In the genomic region with DNA sequence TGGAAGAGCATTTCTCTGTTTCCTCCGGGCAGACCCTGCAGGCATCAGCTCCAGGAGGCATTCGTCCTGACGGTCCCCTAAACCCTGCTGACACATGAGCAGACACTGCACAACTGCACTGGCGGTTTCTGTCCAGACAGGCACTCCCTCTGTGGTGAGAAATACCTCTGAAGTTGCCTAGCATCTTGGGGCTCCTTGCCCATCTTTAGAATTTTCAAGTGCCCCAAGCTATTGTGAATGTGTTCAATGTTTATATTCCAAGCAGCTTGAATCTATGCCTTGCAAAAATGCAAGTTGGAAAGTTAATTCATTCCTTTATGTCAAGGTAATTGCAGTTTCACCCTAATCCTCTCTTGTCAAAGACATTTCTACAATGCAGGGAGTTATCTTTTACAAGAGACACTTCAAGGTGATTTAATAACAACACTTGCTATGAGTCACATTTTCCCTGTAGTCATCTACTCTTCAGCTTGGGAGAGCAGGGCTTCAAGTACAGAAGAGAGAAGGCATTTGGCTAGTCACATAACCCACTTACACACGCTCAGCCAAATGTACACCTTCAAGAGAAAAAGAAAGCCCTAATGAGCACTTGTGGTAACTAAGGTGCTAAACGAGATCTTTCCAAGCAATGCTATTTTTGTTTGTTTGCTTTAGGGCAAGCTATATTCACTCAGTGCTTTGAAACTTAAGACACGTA, we compare ENCODE assay signal across 8 cellular contexts.
DNase-seq lines count a peak whose midpoint lies in the region; ATAC-seq and TF ChIP-seq lines count a peak whose summit lies in the region.

No MANE protein-coding gene starts in this region.

- DNase-seq in NCI-H2107 treated with DMSO at 0.1 percent for 48 hours (lab: John Stamatoyannopoulos, UW; ENCODE audit: unreplicated experiment): peak; percentile 57
- DNase-seq in osteocyte (ENCODE audit: extremely low spot score, unreplicated experiment): peak; percentile 65
- no peak for DNase-seq in GM13977 (ENCODE audit: low spot score)
- DNase-seq in effector CD8-positive, alpha-beta T cell (lab: John Stamatoyannopoulos, UW): no peak
- no peak for DNase-seq in left colon

- peaks cover 0 to 4% (median 0%) of the 10 kb centered on the region in 5 experiments for H3K9me3 Mint-ChIP-seq in brain
- H3K9me3 Mint-ChIP-seq in osteocyte (ENCODE audit: unreplicated experiment): peaks cover 6% of the 10 kb centered on the region

- H3K27ac Mint-ChIP-seq in brain (peak overlapping the region in 3 of 5 experiments; percentile 68 to 80 (median 77)), osteocyte (ENCODE audit: unreplicated experiment) (no peak overlapping the region)

- intact Hi-C loops in left colon (cut with DNase I, micrococcal nuclease): no loop called here

- H3K27me3 Mint-ChIP-seq in brain (no peaks in the 10 kb centered on the region), osteocyte (ENCODE audit: unreplicated experiment) (no peaks in the 10 kb centered on the region)

- H3K4me1 Mint-ChIP-seq in brain (peaks cover 46% of the 10 kb centered on the region), osteocyte (ENCODE audit: unreplicated experiment) (peaks cover 33% of the 10 kb centered on the region)

- H3K36me3 Mint-ChIP-seq in brain: no peaks in the 10 kb centered on the region
- no peaks in the 10 kb centered on the region for H3K36me3 Mint-ChIP-seq in osteocyte (ENCODE audit: unreplicated experiment)

- peak; percentile 43 for ATAC-seq in GM18870 (IDR thresholded peaks at IDR 0.05; ENCODE audit: unreplicated experiment)
- no peak for ATAC-seq in HG02938 (IDR thresholded peaks at IDR 0.05; ENCODE audit: unreplicated experiment)
- no peak for ATAC-seq in left colon

- in situ Hi-C loops in GM13977 (cut with MboI; ENCODE audit: low pct_unique_long_range_greater_than_20kb, low sequenced_read_pairs, unreplicated experiment): no loop called here

- TF ChIP-seq CTCF in brain (conservative IDR thresholded peaks at IDR 0.05) (no peak), osteocyte (IDR thresholded peaks at IDR 0.05) (no peak), GM13977 (IDR thresholded peaks at IDR 0.05; ENCODE audit: extremely low read depth, insufficient read depth, missing control alignments) (no peak)

- no peak overlapping the region for H3K4me3 Mint-ChIP-seq in brain
- no peak overlapping the region for H3K4me3 Mint-ChIP-seq in osteocyte (ENCODE audit: unreplicated experiment)

Comparison
In these comparisons a context has a peak if more than half of its experiments do, and no peak if none do; other contexts are left out.
1. DNase-seq: peak in NCI-H2107 treated with DMSO at 0.1 percent for 48 hours (single experiment) and osteocyte (single experiment); none in GM13977 (single experiment), effector CD8-positive, alpha-beta T cell (single experiment) and left colon (0 of 2).